ENCODE assay signal across 1 cellular context in genomic region chr2:238399094-238399493, GRCh38.
A peak's percentile ranks its signal among the peaks of the same experiment; 100 is the strongest.
TF ChIP-seq lines count a peak whose summit lies in the region.

No MANE protein-coding gene starts in this region.

TF ChIP-seq in K562, 482 proteins besides CTCF, POLR2A, EP300 and RAD21:
- TF ChIP-seq RBM22 (IDR thresholded peaks at IDR 0.05; ENCODE audit: low read depth, low read length, poor library complexity, severe bottlenecking) (no peak), NFE2 (IDR thresholded peaks at IDR 0.05; ENCODE audit: low read depth) (peak; percentile 35; the same call in 1 of the 2 replicates), MAFF (IDR thresholded peaks at IDR 0.05; ENCODE audit: low read length) (peak; percentile 8; the same call in 1 of the 2 replicates), MAFG (tag; conservative IDR thresholded peaks at IDR 0.05) (peak; percentile 43), SOX6 (IDR thresholded peaks at IDR 0.05) (no peak), MEIS2 (IDR thresholded peaks at IDR 0.05; ENCODE audit: partially characterized antibody) (peak; percentile 28), NR3C1 (CRISPR knock-in tag; IDR thresholded peaks at IDR 0.05) (no peak)
